ENCODE assay signal across 1 cellular context in genomic region chr10:108894402-108895301, GRCh38.
A peak's percentile ranks its signal among the peaks of the same experiment; 100 is the strongest.
TF ChIP-seq lines count a peak whose summit lies in the region.

No MANE protein-coding gene starts in this region.

TF ChIP-seq in GM12878, 131 proteins besides CTCF, POLR2A, EP300 and RAD21 (continued from another document and continues in another):
- TF ChIP-seq ZBTB40 (IDR thresholded peaks at IDR 0.05; ENCODE audit: borderline replicate concordance): no peak
- no peak for TF ChIP-seq PAX5 (IDR thresholded peaks at IDR 0.05; ENCODE audit: borderline replicate concordance, low read depth, low read length)
- no peak for TF ChIP-seq NR2C2 (IDR thresholded peaks at IDR 0.05; ENCODE audit: borderline replicate concordance, control insufficient read depth, insufficient read length, low read depth)
- TF ChIP-seq ZNF592 (IDR thresholded peaks at IDR 0.05): no peak
- no peak for TF ChIP-seq EZH2 (IDR thresholded peaks at IDR 0.05; ENCODE audit: borderline replicate concordance, control insufficient read depth, low read depth, low read length)
- TF ChIP-seq YY1 (IDR thresholded peaks at IDR 0.05; ENCODE audit: low read depth, low read length): no peak
- no peak for TF ChIP-seq MYC (IDR thresholded peaks at IDR 0.05; ENCODE audit: insufficient read depth, insufficient read length, insufficient replicate concordance, low read length, severe bottlenecking)
- TF ChIP-seq IRF5 (IDR thresholded peaks at IDR 0.05; ENCODE audit: borderline replicate concordance): no peak
- no peak for TF ChIP-seq RBBP5 (conservative IDR thresholded peaks at IDR 0.05)
- no peak for TF ChIP-seq CBX3 (IDR thresholded peaks at IDR 0.05; ENCODE audit: borderline replicate concordance, low read depth)
- no peak for TF ChIP-seq GATAD2B (conservative IDR thresholded peaks at IDR 0.05; ENCODE audit: low read depth)
- peak; percentile 58 for TF ChIP-seq PKNOX1 (IDR thresholded peaks at IDR 0.05)
- no peak for TF ChIP-seq EED (IDR thresholded peaks at IDR 0.05; ENCODE audit: low read depth)
- TF ChIP-seq HSF1 (IDR thresholded peaks at IDR 0.05; ENCODE audit: low read depth, low read length): no peak
- TF ChIP-seq STAT1 (conservative IDR thresholded peaks at IDR 0.05): no peak
- TF ChIP-seq CHD4 (IDR thresholded peaks at IDR 0.05): no peak
- no peak for TF ChIP-seq ZBTB4 (CRISPR knock-in tag; IDR thresholded peaks at IDR 0.05)
- no peak for TF ChIP-seq BCL3 (IDR thresholded peaks at IDR 0.05; ENCODE audit: borderline replicate concordance, insufficient read depth, low read depth, low read length, poor library complexity, severe bottlenecking)
- no peak for TF ChIP-seq HDAC2 (IDR thresholded peaks at IDR 0.05)
- TF ChIP-seq NBN (IDR thresholded peaks at IDR 0.05): peak; percentile 66; the same call in 1 of the 2 replicates
- no peak for TF ChIP-seq SUZ12 (IDR thresholded peaks at IDR 0.05; ENCODE audit: unreplicated experiment)
- TF ChIP-seq SMAD5 (IDR thresholded peaks at IDR 0.05; ENCODE audit: low read depth): no peak
- no peak for TF ChIP-seq ZNF274 (IDR thresholded peaks at IDR 0.05; ENCODE audit: insufficient read depth, insufficient read length)
- TF ChIP-seq ZZZ3 (IDR thresholded peaks at IDR 0.05; ENCODE audit: control insufficient read depth, insufficient read length, low read depth): peak; percentile 96
- no peak for TF ChIP-seq ZBED1 (IDR thresholded peaks at IDR 0.05; ENCODE audit: borderline replicate concordance)
- TF ChIP-seq ATF3 (IDR thresholded peaks at IDR 0.05; ENCODE audit: borderline replicate concordance, extremely low read depth, low read depth, low read length): no peak
- no peak for TF ChIP-seq JUNB (IDR thresholded peaks at IDR 0.05)
- peak; percentile 66 for TF ChIP-seq BCL11A (IDR thresholded peaks at IDR 0.05; ENCODE audit: low read depth, low read length)
- peak; percentile 50 for TF ChIP-seq ATF7 (IDR thresholded peaks at IDR 0.05; ENCODE audit: low read depth)
- no peak for TF ChIP-seq USF1 (IDR thresholded peaks at IDR 0.05; ENCODE audit: borderline replicate concordance, extremely low read length, insufficient read depth, low read depth, low read length)
- no peak for TF ChIP-seq KLF5 (IDR thresholded peaks at IDR 0.05; ENCODE audit: partially characterized antibody)
- TF ChIP-seq TARDBP (IDR thresholded peaks at IDR 0.05; ENCODE audit: borderline replicate concordance): no peak
- 0 out of 2 replicates have a peak, but pooled peaks have one; percentile 49 for TF ChIP-seq DPF2 (IDR thresholded peaks at IDR 0.05)
- TF ChIP-seq SIX5 (IDR thresholded peaks at IDR 0.05; ENCODE audit: low read depth, low read length, severe bottlenecking): no peak
- TF ChIP-seq YBX1 (IDR thresholded peaks at IDR 0.05): no peak
